ENCODE assay signal across 18 cellular contexts in genomic region chr6:31525553-31525931, GRCh38. TPM values are rescaled to one million over a fixed set of nuclear protein-coding genes. Genes with fewer than 3 reads are reported as not detected.
DNase-seq lines count a peak whose midpoint lies in the region; ATAC-seq and TF ChIP-seq lines count a peak whose summit lies in the region.
"Had no signal": no experiment of that assay in that cellular context is flagged by ENCODE, and none has a peak within 500 bp of the region (broad histone marks: within the 10 kb centered on the region; RNA-seq: fewer than 3 reads in every experiment).

No MANE protein-coding gene starts in this region.

- no peak overlapping the region for H3K4ac ChIP-seq in mesenchymal stem cell (ENCODE audit: low read depth in 1 of 2, low read length in 2 of 2)

- no peaks in the 10 kb centered on the region for H3K9me3 Mint-ChIP-seq in HFFc6

- 59% methylated on average over 4 of the region's 8 CpGs for WGBS in mesenchymal stem cell

- H4K8ac ChIP-seq in mesenchymal stem cell (ENCODE audit: low read length) = no peak overlapping the region

- H3K36me3 ChIP-seq in ACC112 (ENCODE audit: insufficient read depth, low read length) (no peaks in the 10 kb centered on the region), brain microvascular endothelial cell (replicated peaks) (peaks cover 11% of the 10 kb centered on the region), mesenchymal stem cell (ENCODE audit: control insufficient read depth in 1 of 2, insufficient read depth in 2 of 2, low read depth in 1 of 2, low read length in 2 of 2) (peaks cover 13 to 28% of the 10 kb centered on the region in 2 experiments)

- H3K4me3 ChIP-seq in ACC112 (ENCODE audit: low read depth, low read length) (no peak overlapping the region), brain microvascular endothelial cell (ENCODE audit: low read depth, low read length) (no peak overlapping the region), mesenchymal stem cell (ENCODE audit: insufficient read depth in 1 of 2, low read depth in 1 of 2, low read length in 2 of 2) (no peak overlapping the region)

- H2AK5ac ChIP-seq in mesenchymal stem cell (ENCODE audit: low read length, severe bottlenecking) = no peak overlapping the region

- peak overlapping the region; percentile 11 to 42 for H3K18ac ChIP-seq in mesenchymal stem cell (ENCODE audit: low read depth in 1 of 2, low read length in 2 of 2)

- no peak overlapping the region for H2BK15ac ChIP-seq in mesenchymal stem cell (ENCODE audit: low read depth, poor library complexity, severe bottlenecking)

- no peaks in the 10 kb centered on the region for H3K9me3 ChIP-seq in mesenchymal stem cell (ENCODE audit: control insufficient read depth, low read length)

- H2AFZ ChIP-seq in ACC112 (ENCODE audit: low read length, unreplicated experiment) = peak overlapping the region; percentile 5
- no peak overlapping the region for H2AFZ ChIP-seq in mesenchymal stem cell (ENCODE audit: low read depth, low read length)

- in situ Hi-C loops in brain microvascular endothelial cell (cut with HindIII; ENCODE audit: low pct_ligation_motif_present, low sequenced_read_pairs) = no loop called here

- peaks cover 10% of the 10 kb centered on the region for H3K36me3 Mint-ChIP-seq in HFFc6 (ENCODE audit: low read depth)

- H3K23ac ChIP-seq in mesenchymal stem cell (ENCODE audit: low read length in 2 of 2) = no peak overlapping the region

- no peak overlapping the region for H3K4me2 ChIP-seq in mesenchymal stem cell (ENCODE audit: low read length, poor library complexity, severe bottlenecking)

- peak overlapping the region; percentile 91 for H3K27ac Mint-ChIP-seq in HFFc6

- H3K4me3 Mint-ChIP-seq in HFFc6 = peak overlapping the region; percentile 0; the same call in 1 of the 2 replicates

- H3K4me1 ChIP-seq in ACC112 (ENCODE audit: control insufficient read depth, insufficient read depth, low read length, unreplicated experiment) (peaks cover 22% of the 10 kb centered on the region), mesenchymal stem cell (ENCODE audit: control insufficient read depth, insufficient read depth, low read depth, low read length) (peaks cover 13% of the 10 kb centered on the region)

- peaks cover 31% of the 10 kb centered on the region for H3K4me1 Mint-ChIP-seq in HFFc6 (ENCODE audit: low read depth)

- peak overlapping the region; percentile 83 for H3K27ac ChIP-seq in ACC112 (ENCODE audit: low read depth, low read length)
- peak overlapping the region; percentile 60 for H3K27ac ChIP-seq in brain microvascular endothelial cell
- H3K27ac ChIP-seq in mesenchymal stem cell (ENCODE audit: low read length, poor library complexity, severe bottlenecking) = no peak overlapping the region
- H3K27ac ChIP-seq: C4-2B had no signal

- no peak overlapping the region for H2BK12ac ChIP-seq in mesenchymal stem cell (ENCODE audit: low read length in 2 of 2)

- peak overlapping the region; percentile 33 for H3K9ac ChIP-seq in mesenchymal stem cell (ENCODE audit: low read length)

- H3K27me3 ChIP-seq in ACC112 (ENCODE audit: insufficient read depth, low read length) = no peaks in the 10 kb centered on the region
- no peaks in the 10 kb centered on the region for H3K27me3 ChIP-seq in brain microvascular endothelial cell (replicated peaks)
- H3K27me3 ChIP-seq in mesenchymal stem cell (ENCODE audit: control insufficient read depth in 1 of 2, insufficient read depth in 1 of 2, low read length in 2 of 2) = peaks cover 0 to 3% of the 10 kb centered on the region in 2 experiments

- ATAC-seq in HG03045 (IDR thresholded peaks at IDR 0.05; ENCODE audit: unreplicated experiment) = no peak
- ATAC-seq in GM18907 (IDR thresholded peaks at IDR 0.05; ENCODE audit: unreplicated experiment) = no peak
- ATAC-seq in GM18867 (IDR thresholded peaks at IDR 0.05; ENCODE audit: unreplicated experiment) = no peak

- peaks cover 5% of the 10 kb centered on the region for H3K27me3 Mint-ChIP-seq in HFFc6 (ENCODE audit: insufficient read depth)

- H3K79me2 ChIP-seq in ACC112 (ENCODE audit: control insufficient read depth, insufficient read depth, low read length, unreplicated experiment) = no peaks in the 10 kb centered on the region

- no peak for TF ChIP-seq CTCF in HFFc6 (IDR thresholded peaks at IDR 0.05)
- no peak for TF ChIP-seq CTCF in brain microvascular endothelial cell (IDR thresholded peaks at IDR 0.05; ENCODE audit: low read depth, low read length, missing control alignments)

- H3K14ac ChIP-seq in mesenchymal stem cell (ENCODE audit: low read length in 2 of 2) = peak overlapping the region in 1 of 2 experiments; percentile 86

- H2BK5ac ChIP-seq in mesenchymal stem cell (ENCODE audit: low read depth, low read length, poor library complexity, severe bottlenecking) = no peak overlapping the region

- peaks cover 3% of the 10 kb centered on the region for H3K79me1 ChIP-seq in mesenchymal stem cell (replicated peaks; ENCODE audit: low read length, poor library complexity, severe bottlenecking)

- DNase-seq in HFFc6 (no peak), brain microvascular endothelial cell (no peak), mesenchymal stem cell (no peak)
- DNase-seq in stimulated activated CD4-positive, alpha-beta T cell treated with anti-CD3 and anti-CD28 coated beads, Interleukin-2, amount 100 ng/mL, for 48 hours = no peak
- DNase-seq: ACHN, H7, KBM-7, NCI-H1105, NCI-H1694, NCI-H510A, NCI-H774, SHP77 had no signal

- no peak overlapping the region for H2BK120ac ChIP-seq in mesenchymal stem cell (ENCODE audit: low read depth, low read length)

- no peak overlapping the region for H4K91ac ChIP-seq in mesenchymal stem cell (ENCODE audit: low read length)

RNA-seq across cellular contexts. Expression of gene MCCD1, which starts 3.2 kb away (rescaled TPM):
- not detected for total RNA-seq in HFFc6 (2021; fragmentation: NEBNext Ultra II Directional; extraction: Animal tissue kit (Norgen Biotek cat#: 25700))
- polyA plus RNA-seq in mesenchymal stem cell (2013, experiment 1 of 2) = not detected
- polyA plus RNA-seq in mesenchymal stem cell (2013, experiment 2 of 2) = not detected
- total RNA-seq: H7, OCI-LY7 had no signal

RNA-seq across cellular contexts. Expression of gene DDX39B, which starts 16.3 kb away (rescaled TPM):
- total RNA-seq in HFFc6 (2021; fragmentation: NEBNext Ultra II Directional; extraction: Animal tissue kit (Norgen Biotek cat#: 25700)) = 100 to 1,000 TPM; 312 to 380 (median 358) TPM
- 151 TPM for polyA plus RNA-seq in mesenchymal stem cell (2013, experiment 1 of 2)
- 154 TPM for polyA plus RNA-seq in mesenchymal stem cell (2013, experiment 2 of 2)

RNA-seq across cellular contexts. Expression of gene ATP6V1G2, which starts 20.9 kb away (rescaled TPM):
- total RNA-seq in HFFc6 (2021; fragmentation: NEBNext Ultra II Directional; extraction: Animal tissue kit (Norgen Biotek cat#: 25700)) = 1 to 10 TPM; 2.9 to 4.1 (median 3.2) TPM
- 1.7 TPM for polyA plus RNA-seq in mesenchymal stem cell (2013, experiment 1 of 2)
- polyA plus RNA-seq in mesenchymal stem cell (2013, experiment 2 of 2) = 1.5 TPM

RNA-seq across cellular contexts. Expression of gene NFKBIL1, which starts 21.9 kb away (rescaled TPM):
- total RNA-seq in HFFc6 (2021; fragmentation: NEBNext Ultra II Directional; extraction: Animal tissue kit (Norgen Biotek cat#: 25700)) = 10 to 100 TPM; 11.8 to 15.9 (median 13.6) TPM
- polyA plus RNA-seq in mesenchymal stem cell (2013, experiment 1 of 2) = 19.3 TPM
- polyA plus RNA-seq in mesenchymal stem cell (2013, experiment 2 of 2) = 17.1 TPM

RNA-seq across cellular contexts. Expression of gene MICB, which starts 27.6 kb away (rescaled TPM):
- total RNA-seq in HFFc6 (2021; fragmentation: NEBNext Ultra II Directional; extraction: Animal tissue kit (Norgen Biotek cat#: 25700)) = 10 to 100 TPM; 16.0 to 26.0 (median 22.6) TPM
- 24.8 TPM for polyA plus RNA-seq in mesenchymal stem cell (2013, experiment 1 of 2)
- polyA plus RNA-seq in mesenchymal stem cell (2013, experiment 2 of 2) = 24.8 TPM
